In genomic region chr10:100339236-100339635, GRCh38 we compare ENCODE assay signal across 1 cellular context.
TF ChIP-seq lines count a peak whose summit lies in the region.

No MANE protein-coding gene starts in this region.

TF ChIP-seq in GM12878, 131 proteins besides CTCF, POLR2A, EP300 and RAD21:
- TF ChIP-seq CHD2 (IDR thresholded peaks at IDR 0.05; ENCODE audit: borderline replicate concordance, low read depth, low read length) (no peak), HDGF (IDR thresholded peaks at IDR 0.05) (0 out of 2 replicates have a peak, but pooled peaks have one; percentile 33), BCL11A (IDR thresholded peaks at IDR 0.05; ENCODE audit: low read depth, low read length) (no peak), IKZF1 (conservative IDR thresholded peaks at IDR 0.05) (peak; percentile 7; the same call in 1 of the 2 replicates), DPF2 (IDR thresholded peaks at IDR 0.05) (0 out of 2 replicates have a peak, but pooled peaks have one; percentile 35), JUNB (IDR thresholded peaks at IDR 0.05) (no peak), RELB (IDR thresholded peaks at IDR 0.05; ENCODE audit: low read depth) (0 out of 2 replicates have a peak, but pooled peaks have one; percentile 30), EED (IDR thresholded peaks at IDR 0.05; ENCODE audit: low read depth) (0 out of 2 replicates have a peak, but pooled peaks have one; percentile 22), MXI1 (IDR thresholded peaks at IDR 0.05; ENCODE audit: low read depth, low read length) (no peak), RUNX3 (IDR thresholded peaks at IDR 0.05; ENCODE audit: low read length) (peak; percentile 37), ZBTB11 (CRISPR knock-in tag; IDR thresholded peaks at IDR 0.05) (no peak), BRCA1 (IDR thresholded peaks at IDR 0.05; ENCODE audit: low read depth, low read length) (no peak), NFXL1 (IDR thresholded peaks at IDR 0.05; ENCODE audit: borderline replicate concordance) (no peak), BHLHE40 (IDR thresholded peaks at IDR 0.05; ENCODE audit: borderline replicate concordance in 1 of 2, low read depth in 2 of 2, low read length in 1 of 2) (peak; percentile 55 to 76; a peak in 1 of 4 replicates), IKZF2 (IDR thresholded peaks at IDR 0.05) (peak; percentile 60; a peak in 2 of 4 replicates), GATAD2B (conservative IDR thresholded peaks at IDR 0.05; ENCODE audit: low read depth) (no peak), ZSCAN29 (IDR thresholded peaks at IDR 0.05) (no peak), FOXM1 (IDR thresholded peaks at IDR 0.05; ENCODE audit: low read depth, low read length) (no peak), SPI1 (IDR thresholded peaks at IDR 0.05; ENCODE audit: borderline replicate concordance, insufficient read depth, low read depth, low read length) (peak; percentile 89)
